Comparison of ENCODE assay signal across 12 cellular contexts in the genomic region with DNA sequence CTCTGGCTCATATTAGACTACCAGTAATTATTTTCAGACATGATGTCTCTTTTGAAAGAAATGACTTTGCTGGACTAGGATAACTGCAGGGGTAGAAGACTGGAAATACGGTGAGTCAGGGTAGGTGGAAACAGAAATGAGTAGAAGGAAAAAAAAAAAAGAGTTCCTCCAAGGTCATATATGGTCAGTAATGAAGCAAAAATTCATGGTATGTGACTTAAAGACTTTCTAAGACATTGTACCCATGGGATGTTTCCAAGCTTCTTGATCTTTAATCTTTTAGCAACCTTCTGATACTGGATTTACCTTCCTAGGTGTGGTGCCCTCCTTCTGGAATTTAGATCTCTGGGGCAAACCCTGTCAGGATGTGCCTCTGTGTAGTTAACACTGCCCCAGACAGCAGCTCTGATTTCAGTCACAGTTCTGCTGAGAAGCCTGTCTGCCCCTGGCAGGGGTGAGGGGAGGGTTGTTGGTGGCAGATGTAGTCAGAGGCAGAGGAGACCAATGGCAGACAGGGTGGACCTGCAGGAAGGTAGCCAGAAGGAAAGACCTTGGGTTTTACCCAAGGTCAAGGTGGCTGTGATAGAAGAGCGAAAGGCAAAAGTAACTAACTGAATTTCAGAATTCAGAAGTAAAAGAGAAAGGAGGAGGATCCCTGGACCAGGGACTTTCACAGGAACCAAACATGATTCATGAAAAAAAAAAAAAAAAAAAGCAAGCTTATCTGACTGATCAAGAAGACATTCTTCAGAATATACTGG. TPM values are rescaled to one million over a fixed set of nuclear protein-coding genes. Genes with fewer than 3 reads are reported as not detected.
A peak's percentile ranks its signal among the peaks of the same experiment; 100 is the strongest.
DNase-seq lines count a peak whose midpoint lies in the region; FAIRE-seq and TF ChIP-seq lines count a peak whose summit lies in the region.
"Had no signal": no experiment of that assay in that cellular context is flagged by ENCODE, and none has a peak within 500 bp of the region (broad histone marks: within the 10 kb centered on the region; RNA-seq: fewer than 3 reads in every experiment).

No MANE protein-coding gene starts in this region.

- no peaks in the 10 kb centered on the region for H3K36me3 ChIP-seq in bronchial epithelial cell (ENCODE audit: control insufficient read depth, insufficient read depth, low read length)
- H3K36me3 ChIP-seq: upper lobe of right lung had no signal

- H3K27me3 ChIP-seq in bronchial epithelial cell (ENCODE audit: control insufficient read depth, insufficient read depth, low read length), result no peaks in the 10 kb centered on the region
- H3K27me3 ChIP-seq: upper lobe of right lung had no signal

- TF ChIP-seq CTCF in bronchial epithelial cell (IDR thresholded peaks at IDR 0.05; ENCODE audit: insufficient read depth, low read length, severe bottlenecking) (no peak), GM10266 (IDR thresholded peaks at IDR 0.05; ENCODE audit: control insufficient read depth, insufficient read depth, low read depth, missing control alignments) (no peak)

- DNase-seq in Caki2 (ENCODE audit: low read depth) (peak; percentile 33), LHCN-M2 (ENCODE audit: low read depth) (peak; percentile 43), bronchial epithelial cell (ENCODE audit: low read depth) (peak; percentile 83), kidney tubule cell (ENCODE audit: low spot score) (peak; percentile 82), GM10266 (ENCODE audit: extremely low spot score) (no peak), globus pallidus (ENCODE audit: low spot score) (no peak), cerebellar cortex (ENCODE audit: low spot score) (no peak), Ammon's horn (ENCODE audit: low spot score) (no peak)
- DNase-seq: activated CD4-positive, CD25-positive, alpha-beta regulatory T cell; NCI-H446; SHP77; upper lobe of right lung had no signal

- no peak for FAIRE-seq in bronchial epithelial cell (lab: Jason Lieb, UNC)

- H3K4me3 ChIP-seq in bronchial epithelial cell (ENCODE audit: low read depth, low read length), result no peak overlapping the region
- H3K4me3 ChIP-seq: upper lobe of right lung had no signal

- in situ Hi-C loops in Caki2 (cut with HindIII; ENCODE audit: low pct_unique_long_range_greater_than_20kb, low sequenced_read_pairs), result loop anchor here (25.0 kb wide), 1 partner anchor 392 kb away; a partner anchor contains a TSS

RNA-seq across cellular contexts. Expression of a gene that starts 44.1 kb away (rescaled TPM):
- total RNA-seq in Caki2 (2014; rRNA removed; shearing (Covaris generic); ENCODE audit: low replicate concordance), result 7.4 and 11.3 TPM in 2 replicates
- total RNA-seq in LHCN-M2 (2014; rRNA removed) (29.0 and 31.7 TPM in 2 replicates), bronchial epithelial cell (31.3 and 46.1 TPM in 2 replicates)
- 10.1 TPM for polyA plus RNA-seq in LHCN-M2 (2012)

Comparison
In these comparisons a context has a peak if more than half of its experiments do, and no peak if none do; other contexts are left out.
1. DNase-seq: peak in Caki2 (single experiment), LHCN-M2 (single experiment), bronchial epithelial cell (single experiment) and kidney tubule cell (single experiment); none in GM10266 (single experiment), globus pallidus (single experiment), cerebellar cortex (single experiment) and Ammon's horn (single experiment).